ENCODE assay signal across 1 cellular context in genomic region chr15:78872155-78872971, GRCh38.
A peak's percentile ranks its signal among the peaks of the same experiment; 100 is the strongest.
TF ChIP-seq lines count a peak whose summit lies in the region.

Gene MORF4L1 (plus strand): TSS chr15:78872890. CDS start chr15:78873018, 128 bp downstream.

TF ChIP-seq in HepG2, 621 proteins besides CTCF, POLR2A, EP300 and RAD21 (continued from another document and continues in another):
- TF ChIP-seq ZXDC (CRISPR knock-in tag; IDR thresholded peaks at IDR 0.05) (no peak), ZNF740 (CRISPR knock-in tag; IDR thresholded peaks at IDR 0.05) (peak; percentile 86; the same call in 1 of the 2 replicates), ZNF607 (CRISPR knock-in tag; IDR thresholded peaks at IDR 0.05; ENCODE audit: borderline replicate concordance) (no peak), MED13 (CRISPR knock-in tag; IDR thresholded peaks at IDR 0.05) (no peak), IRF9 (CRISPR knock-in tag; IDR thresholded peaks at IDR 0.05; ENCODE audit: borderline replicate concordance) (no peak), YEATS2 (CRISPR knock-in tag; IDR thresholded peaks at IDR 0.05; ENCODE audit: borderline replicate concordance) (no peak), PHF20 (CRISPR knock-in tag; IDR thresholded peaks at IDR 0.05) (0 out of 2 replicates have a peak, but pooled peaks have one; percentile 24), NFIB (CRISPR knock-in tag; IDR thresholded peaks at IDR 0.05; ENCODE audit: borderline replicate concordance) (no peak), ZNF550 (CRISPR knock-in tag; IDR thresholded peaks at IDR 0.05; ENCODE audit: borderline replicate concordance) (no peak), TFE3 (CRISPR knock-in tag; IDR thresholded peaks at IDR 0.05) (no peak), MAZ (IDR thresholded peaks at IDR 0.05; ENCODE audit: borderline replicate concordance, low read depth, low read length) (peak; percentile 88), MAZ (CRISPR knock-in tag; IDR thresholded peaks at IDR 0.05; ENCODE audit: low read depth) (no peak), ZBTB1 (CRISPR knock-in tag; IDR thresholded peaks at IDR 0.05; ENCODE audit: borderline replicate concordance) (no peak), MED8 (CRISPR knock-in tag; IDR thresholded peaks at IDR 0.05; ENCODE audit: insufficient replicate concordance) (no peak), TRAFD1 (CRISPR knock-in tag; IDR thresholded peaks at IDR 0.05; ENCODE audit: borderline replicate concordance) (no peak), SRSF4 (IDR thresholded peaks at IDR 0.05; ENCODE audit: low read depth, low read length, poor library complexity, severe bottlenecking) (no peak), XBP1 (CRISPR knock-in tag; IDR thresholded peaks at IDR 0.05) (no peak), ATM (IDR thresholded peaks at IDR 0.05; ENCODE audit: borderline replicate concordance) (no peak), TEF (CRISPR knock-in tag; IDR thresholded peaks at IDR 0.05) (no peak), FOSL2 (CRISPR knock-in tag; IDR thresholded peaks at IDR 0.05) (no peak), ATF4 (CRISPR knock-in tag; IDR thresholded peaks at IDR 0.05) (0 out of 4 replicates have a peak, but pooled peaks of 1 of the 2 experiments have one; percentile 29), MYPOP (CRISPR knock-in tag; IDR thresholded peaks at IDR 0.05) (no peak), FIP1L1 (IDR thresholded peaks at IDR 0.05; ENCODE audit: borderline replicate concordance, insufficient read depth, low read depth, low read length) (no peak), ZBTB34 (CRISPR knock-in tag; IDR thresholded peaks at IDR 0.05) (no peak), RXRA (CRISPR knock-in tag; IDR thresholded peaks at IDR 0.05) (no peak), ZUFSP (CRISPR knock-in tag; IDR thresholded peaks at IDR 0.05; ENCODE audit: borderline replicate concordance) (no peak), ZNF546 (CRISPR knock-in tag; conservative IDR thresholded peaks at IDR 0.05) (no peak), ZNF710 (CRISPR knock-in tag; IDR thresholded peaks at IDR 0.05; ENCODE audit: borderline replicate concordance) (no peak), ZNF75D (CRISPR knock-in tag; IDR thresholded peaks at IDR 0.05; ENCODE audit: borderline replicate concordance) (no peak), PBX3 (CRISPR knock-in tag; IDR thresholded peaks at IDR 0.05; ENCODE audit: borderline replicate concordance) (no peak), LBX2 (CRISPR knock-in tag; IDR thresholded peaks at IDR 0.05; ENCODE audit: borderline replicate concordance) (no peak), ETV5 (CRISPR knock-in tag; IDR thresholded peaks at IDR 0.05; ENCODE audit: borderline replicate concordance) (no peak), ZNF275 (CRISPR knock-in tag; IDR thresholded peaks at IDR 0.05; ENCODE audit: borderline replicate concordance) (no peak), SNAPC2 (CRISPR knock-in tag; IDR thresholded peaks at IDR 0.05) (no peak), MEF2D (CRISPR knock-in tag; IDR thresholded peaks at IDR 0.05) (no peak), ZC3H4 (CRISPR knock-in tag; IDR thresholded peaks at IDR 0.05; ENCODE audit: borderline replicate concordance) (no peak), HMGA1 (CRISPR knock-in tag; conservative IDR thresholded peaks at IDR 0.05) (no peak), MATR3 (CRISPR knock-in tag; IDR thresholded peaks at IDR 0.05) (no peak), CHCHD3 (CRISPR knock-in tag; IDR thresholded peaks at IDR 0.05) (no peak), ZSCAN31 (CRISPR knock-in tag; IDR thresholded peaks at IDR 0.05; ENCODE audit: low read depth) (no peak), SUZ12 (IDR thresholded peaks at IDR 0.05; ENCODE audit: low read depth, low read length) (peak; percentile 70)
